ENCODE assay signal across 19 cellular contexts in the genomic region with DNA sequence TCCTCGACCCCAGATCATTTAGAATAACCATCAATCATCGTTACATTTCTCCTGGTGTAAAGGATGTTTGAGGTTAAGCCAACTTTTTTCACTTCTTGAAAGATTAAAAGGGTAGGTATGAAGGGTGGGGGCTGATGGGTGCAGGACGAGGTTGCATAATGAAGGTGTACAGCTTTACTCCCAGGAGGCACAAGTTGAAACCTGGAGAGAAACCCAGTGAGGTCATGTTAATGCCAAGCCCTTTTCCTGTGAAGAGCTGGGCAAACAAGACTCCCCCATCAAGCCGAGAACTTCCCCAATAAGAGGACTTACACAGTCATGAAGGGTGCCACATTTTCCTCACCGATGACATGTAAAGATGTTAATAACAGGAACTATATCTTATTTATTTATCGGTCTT.
DNase-seq lines count a peak whose midpoint lies in the region; ATAC-seq and TF ChIP-seq lines count a peak whose summit lies in the region.
"Had no signal": no experiment of that assay in that cellular context is flagged by ENCODE, and none has a peak within 500 bp of the region (broad histone marks: within the 10 kb centered on the region; RNA-seq: fewer than 3 reads in every experiment).

No MANE protein-coding gene starts in this region.

- no peaks in the 10 kb centered on the region for H3K27me3 ChIP-seq in mammary epithelial cell (ENCODE audit: insufficient read depth, low read length)
- H3K27me3 ChIP-seq in foreskin keratinocyte: no peaks in the 10 kb centered on the region
- H3K27me3 ChIP-seq: BLaER1 had no signal

- H3K79me2 ChIP-seq in mammary epithelial cell (ENCODE audit: insufficient read depth, low read length): no peaks in the 10 kb centered on the region

- no peaks in the 10 kb centered on the region for H3K4me1 ChIP-seq in mammary epithelial cell (ENCODE audit: insufficient read depth, low read length)
- no peaks in the 10 kb centered on the region for H3K4me1 ChIP-seq in foreskin keratinocyte
- H3K4me1 ChIP-seq: BE2C, BLaER1, Caco-2 had no signal

- CTCF ChIA-PET in MCF 10A (lab: Yijun Ruan, JAX): no interaction called here
- CTCF ChIA-PET in mammary epithelial cell (lab: Charles Lee; ENCODE audit: low non-redundant PET): no interaction called here

- dilution Hi-C loops in mammary epithelial cell (cut with HindIII; ENCODE audit: low sequenced_read_pairs): no loop called here

- no peak overlapping the region for H3K4me3 Mint-ChIP-seq in MCF 10A (ENCODE audit: unreplicated experiment)
- H3K4me3 Mint-ChIP-seq: CD14-positive monocyte; CD4-positive, alpha-beta memory T cell; CD4-positive, CD25-positive, alpha-beta regulatory T cell; CD8-positive, alpha-beta memory T cell had no signal

- no peak overlapping the region for H3K27ac ChIP-seq in mammary epithelial cell (ENCODE audit: insufficient read depth, low read depth, low read length)
- no peak overlapping the region for H3K27ac ChIP-seq in foreskin keratinocyte
- H3K27ac ChIP-seq: BLaER1 had no signal

- no peak overlapping the region for H2AFZ ChIP-seq in mammary epithelial cell (ENCODE audit: low read depth, low read length)

- ATAC-seq in foreskin keratinocyte: peak; percentile 16

- H3K27ac Mint-ChIP-seq in MCF 10A (ENCODE audit: low read depth, unreplicated experiment): no peak overlapping the region
- H3K27ac Mint-ChIP-seq: CD14-positive monocyte; CD4-positive, alpha-beta memory T cell; CD4-positive, CD25-positive, alpha-beta regulatory T cell; CD8-positive, alpha-beta memory T cell had no signal

- peak; percentile 3 for DNase-seq in MCF 10A (ENCODE audit: unreplicated experiment)
- DNase-seq in mammary epithelial cell: no peak
- peak; percentile 2 for DNase-seq in epithelial cell of esophagus (ENCODE audit: low read depth)
- DNase-seq in foreskin keratinocyte: peak; percentile 17 to 46
- DNase-seq in NCI-H1417 treated with DMSO at 0.1 percent for 48 hours (lab: John Stamatoyannopoulos, UW): no peak
- DNase-seq in COR-L47 (lab: John Stamatoyannopoulos, UW): no peak
- DNase-seq: 8988T; ACHN; BE2C; C1 segment of cervical spinal cord; Caco-2; Calu3; CD4-positive, alpha-beta memory T cell; CD4-positive, CD25-positive, alpha-beta regulatory T cell; CD8-positive, alpha-beta memory T cell; DMS79 treated with DMSO at 0.1 percent for 48 hours; GF-D8 had no signal

- H3K4me2 ChIP-seq in mammary epithelial cell (ENCODE audit: insufficient read depth, low read depth, low read length): no peak overlapping the region
- H3K4me2 ChIP-seq: BLaER1 had no signal

- in situ Hi-C loops in mammary epithelial cell (cut with MboI; ENCODE audit: low sequenced_read_pairs in 2 of 2): no loop called here

- peaks cover 17% of the 10 kb centered on the region for H3K9me3 Mint-ChIP-seq in MCF 10A (ENCODE audit: unreplicated experiment)

- H3K9ac ChIP-seq in mammary epithelial cell (ENCODE audit: insufficient read depth, low read length): no peak overlapping the region
- H3K9ac ChIP-seq: BLaER1 had no signal

- H3K9me3 ChIP-seq in mammary epithelial cell (replicated peaks; ENCODE audit: insufficient read depth, low read length): peaks cover 22% of the 10 kb centered on the region
- H3K9me3 ChIP-seq: BE2C, BLaER1, Caco-2 had no signal

- H4K20me1 ChIP-seq in mammary epithelial cell (ENCODE audit: insufficient read depth, low read length): no peaks in the 10 kb centered on the region
- H4K20me1 ChIP-seq: BLaER1 had no signal

- WGBS in mammary epithelial cell (ENCODE audit: low coverage, missing lambda C conversion rate): 21% methylated on average over 6 of the region's 6 CpGs

- intact Hi-C loops in MCF 10A (cut with micrococcal nuclease): no loop called here
- intact Hi-C loops in mammary epithelial cell (cut with micrococcal nuclease): no loop called here

- H3K4me3 ChIP-seq in mammary epithelial cell (replicated peaks in 1 of 3; ENCODE audit: insufficient read depth in 1 of 3, low read depth in 2 of 3, low read length in 3 of 3) (no peak overlapping the region), epithelial cell of esophagus (ENCODE audit: low read length) (no peak overlapping the region)
- H3K4me3 ChIP-seq: BLaER1 had no signal

- H3K27me3 Mint-ChIP-seq in MCF 10A (ENCODE audit: insufficient read depth, unreplicated experiment): no peaks in the 10 kb centered on the region
- H3K27me3 Mint-ChIP-seq: CD4-positive, CD25-positive, alpha-beta regulatory T cell; CD8-positive, alpha-beta memory T cell had no signal

- BruUV-seq in MCF 10A (replicated peaks; lab: Mats Ljungman, UMichigan) (no TSS peak), mammary epithelial cell (replicated peaks; lab: Mats Ljungman, UMichigan) (no TSS peak)

- no peaks in the 10 kb centered on the region for H3K36me3 Mint-ChIP-seq in MCF 10A (ENCODE audit: insufficient read depth, unreplicated experiment)
- H3K36me3 Mint-ChIP-seq: CD14-positive monocyte; CD4-positive, alpha-beta memory T cell; CD4-positive, CD25-positive, alpha-beta regulatory T cell; CD8-positive, alpha-beta memory T cell had no signal

- POLR2A ChIA-PET in MCF 10A (lab: Yijun Ruan, JAX): no interaction called here

- no peaks in the 10 kb centered on the region for H3K4me1 Mint-ChIP-seq in MCF 10A (ENCODE audit: insufficient read depth, unreplicated experiment)
- H3K4me1 Mint-ChIP-seq: CD14-positive monocyte; CD4-positive, CD25-positive, alpha-beta regulatory T cell; CD8-positive, alpha-beta memory T cell had no signal

- TF ChIP-seq CTCF in MCF 10A (IDR thresholded peaks at IDR 0.05; ENCODE audit: unreplicated experiment) (no peak), mammary epithelial cell (conservative IDR thresholded peaks at IDR 0.05 in 1 of 2, IDR thresholded peaks at IDR 0.05 in 1 of 2; ENCODE audit: extremely low read depth in 1 of 2, insufficient read depth in 1 of 2, low read depth in 1 of 2, low read length in 2 of 2) (no peak), epithelial cell of esophagus (IDR thresholded peaks at IDR 0.05; ENCODE audit: insufficient read depth, low read depth, low read length, missing control alignments) (no peak), foreskin keratinocyte (conservative IDR thresholded peaks at IDR 0.05) (no peak)

- H3K36me3 ChIP-seq in mammary epithelial cell (ENCODE audit: insufficient read depth, low read length): no peaks in the 10 kb centered on the region
- H3K36me3 ChIP-seq: BE2C, BLaER1 had no signal

Comparison
In these comparisons a context has a peak if more than half of its experiments do, and no peak if none do; other contexts are left out.
1. DNase-seq: peak in MCF 10A (single experiment), epithelial cell of esophagus (single experiment) and foreskin keratinocyte (2 of 2); none in mammary epithelial cell (single experiment), NCI-H1417 treated with DMSO at 0.1 percent for 48 hours (single experiment) and COR-L47 (single experiment).